In the genomic region with DNA sequence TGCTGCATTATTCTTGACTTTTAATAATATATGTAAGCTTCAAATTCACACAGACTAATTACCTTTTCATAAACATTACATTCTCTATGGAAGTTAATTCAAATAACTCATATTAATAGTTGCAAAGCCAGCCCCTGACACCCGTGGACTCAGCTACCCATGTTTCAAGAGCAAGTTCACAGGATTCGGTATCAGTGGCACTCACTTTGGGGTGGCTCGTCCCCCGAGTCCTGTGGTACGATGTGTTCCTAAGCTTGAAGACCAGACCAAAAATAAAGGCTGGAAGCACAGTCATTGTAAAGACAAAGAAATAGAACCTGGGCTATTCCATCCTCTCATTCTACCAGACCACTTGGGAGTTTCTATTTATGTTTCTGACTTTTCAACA, we compare ENCODE assay signal across 21 cellular contexts.
DNase-seq lines count a peak whose midpoint lies in the region; ATAC-seq, FAIRE-seq and TF ChIP-seq lines count a peak whose summit lies in the region.
"Had no signal": no experiment of that assay in that cellular context is flagged by ENCODE, and none has a peak within 500 bp of the region (broad histone marks: within the 10 kb centered on the region; RNA-seq: fewer than 3 reads in every experiment).

No MANE protein-coding gene starts in this region.

- no peak for FAIRE-seq in GM19239 (lab: Jason Lieb, UNC)

- peaks cover 33% of the 10 kb centered on the region for H3K4me1 Mint-ChIP-seq in activated CD4-positive, alpha-beta T cell treated with anti-CD3 and anti-CD28 coated beads for 36 hours
- H3K4me1 Mint-ChIP-seq in CD8-positive, alpha-beta memory T cell, result peaks cover 36 to 94% (median 90%) of the 10 kb centered on the region in 3 donors
- H3K4me1 Mint-ChIP-seq in natural killer cell treated with Interleukin-12 subunit alpha and Interleukin-12 subunit beta and Interleukin-15 and Interleukin-18, amount 100 ng/mL, for 72 hours (ENCODE audit: low read depth in 2 of 2), result peaks cover 62 to 65% of the 10 kb centered on the region in 2 donors

- no peaks in the 10 kb centered on the region for H3K9me3 Mint-ChIP-seq in activated CD4-positive, alpha-beta T cell treated with anti-CD3 and anti-CD28 coated beads for 36 hours (ENCODE audit: low read depth)
- H3K9me3 Mint-ChIP-seq in CD8-positive, alpha-beta memory T cell, result no peaks in the 10 kb centered on the region
- no peaks in the 10 kb centered on the region for H3K9me3 Mint-ChIP-seq in natural killer cell treated with Interleukin-12 subunit alpha and Interleukin-12 subunit beta and Interleukin-15 and Interleukin-18, amount 100 ng/mL, for 72 hours
- H3K9me3 Mint-ChIP-seq: nephron progenitor cell had no signal

- peaks cover 10% of the 10 kb centered on the region for H3K36me3 ChIP-seq in CD8-positive, alpha-beta memory T cell (ENCODE audit: insufficient read depth, low read length)
- H3K36me3 ChIP-seq in ascending aorta, result no peaks in the 10 kb centered on the region
- H3K36me3 ChIP-seq in psoas muscle (ENCODE audit: insufficient read depth in 1 of 2, low read depth in 1 of 2), result no peaks in the 10 kb centered on the region

- no peak for DNase-seq in activated CD4-positive, alpha-beta T cell treated with anti-CD3 and anti-CD28 coated beads for 36 hours
- no peak for DNase-seq in activated CD4-positive, alpha-beta T cell treated with anti-CD3 and anti-CD28 coated beads for 1 hour
- no peak for DNase-seq in CD8-positive, alpha-beta memory T cell
- DNase-seq in ascending aorta (ENCODE audit: low spot score in 2 of 2) (no peak), psoas muscle (no peak), GM19239 (ENCODE audit: insufficient read length, low spot score) (no peak), D341Med (ENCODE audit: low spot score) (no peak)
- no peak for DNase-seq in natural killer cell treated with Interleukin-12 subunit alpha and Interleukin-12 subunit beta and Interleukin-15 and Interleukin-18, amount 100 ng/mL, for 72 hours (ENCODE audit: low spot score)
- DNase-seq: activated CD4-positive, CD25-positive, alpha-beta regulatory T cell treated with anti-CD3 and anti-CD28 coated beads, Interleukin-2, amount 50 U/mL, for 72 hours; activated effector memory CD4-positive, alpha-beta T cell treated with Interleukin-2 at 50 U/mL for 16 hours; AML-193; amniotic stem cell; NCI-H187; nephron progenitor cell; SW 1271 had no signal

- peaks cover 92% of the 10 kb centered on the region for H3K4me1 ChIP-seq in CD8-positive, alpha-beta memory T cell (ENCODE audit: insufficient read depth, low read length)
- H3K4me1 ChIP-seq in ascending aorta (peaks cover 19 to 37% of the 10 kb centered on the region in 2 donors), psoas muscle (peaks cover 50% of the 10 kb centered on the region)
- H3K4me1 ChIP-seq: parathyroid adenoma had no signal

- H3K4me3 ChIP-seq in CD8-positive, alpha-beta memory T cell (ENCODE audit: low read length), result no peak overlapping the region
- no peak overlapping the region for H3K4me3 ChIP-seq in ascending aorta
- no peak overlapping the region for H3K4me3 ChIP-seq in psoas muscle

- no peaks in the 10 kb centered on the region for H3K27me3 Mint-ChIP-seq in activated CD4-positive, alpha-beta T cell treated with anti-CD3 and anti-CD28 coated beads for 36 hours
- H3K27me3 Mint-ChIP-seq in CD8-positive, alpha-beta memory T cell, result no peaks in the 10 kb centered on the region
- H3K27me3 Mint-ChIP-seq in natural killer cell treated with Interleukin-12 subunit alpha and Interleukin-12 subunit beta and Interleukin-15 and Interleukin-18, amount 100 ng/mL, for 72 hours, result no peaks in the 10 kb centered on the region

- no peaks in the 10 kb centered on the region for H3K9me3 ChIP-seq in CD8-positive, alpha-beta memory T cell (ENCODE audit: low read length)
- H3K9me3 ChIP-seq in ascending aorta (no peaks in the 10 kb centered on the region), psoas muscle (no peaks in the 10 kb centered on the region)

- H3K27me3 ChIP-seq in CD8-positive, alpha-beta memory T cell (ENCODE audit: insufficient read depth, low read length, poor library complexity, severe bottlenecking), result no peaks in the 10 kb centered on the region
- H3K27me3 ChIP-seq in ascending aorta, result no peaks in the 10 kb centered on the region
- H3K27me3 ChIP-seq in psoas muscle (ENCODE audit: insufficient read depth in 3 of 3, low read length in 2 of 3), result no peaks in the 10 kb centered on the region
- H3K27me3 ChIP-seq: dorsolateral prefrontal cortex had no signal

- WGBS in psoas muscle, 3 donors, result 18 to 57% (median 33%) methylated on average over 5 of the region's 5 CpGs

- intact Hi-C loops in activated CD4-positive, alpha-beta T cell treated with anti-CD3 and anti-CD28 coated beads for 36 hours (cut with DNase I, micrococcal nuclease), result no loop called here
- intact Hi-C loops in ascending aorta (cut with DNase I), result no loop called here
- intact Hi-C loops in psoas muscle (cut with DNase I), result loop anchor here in 1 of 2 donors (5.0 kb wide), 1 partner anchor 39 kb away; no protein-coding TSS in a partner anchor

- no peak overlapping the region for H3K27ac ChIP-seq in CD8-positive, alpha-beta memory T cell (ENCODE audit: low read depth, low read length)
- H3K27ac ChIP-seq in ascending aorta (peak overlapping the region; percentile 91 to 95), psoas muscle (peak overlapping the region; percentile 27)
- H3K27ac ChIP-seq: 22Rv1, epithelial cell of prostate, KMS-11, parathyroid adenoma had no signal

- CTCF ChIA-PET in activated CD4-positive, alpha-beta T cell treated with anti-CD3 and anti-CD28 coated beads for 36 hours (lab: Charles Lee), result interaction anchor here (0.8 to 1.2 kb wide), 5 partner anchors 11 to 160 kb away, joined by 3 read pairs; no protein-coding TSS in a partner anchor
- CTCF ChIA-PET in CD8-positive, alpha-beta memory T cell (lab: Charles Lee), result interaction anchor here (0.8 to 1.1 kb wide), 2 partner anchors 24 to 31 kb away, joined by 3 to 4 read pairs; no protein-coding TSS in a partner anchor

- POLR2A ChIA-PET in activated CD4-positive, alpha-beta T cell treated with anti-CD3 and anti-CD28 coated beads for 36 hours (lab: Charles Lee), result no interaction called here
- POLR2A ChIA-PET in CD8-positive, alpha-beta memory T cell (lab: Charles Lee), result interaction anchor here (0.7 to 1.6 kb wide), 3 partner anchors 12 to 62 kb away, joined by 3 to 8 read pairs (median 3); no protein-coding TSS in a partner anchor

- no peak for ATAC-seq in activated CD4-positive, alpha-beta T cell treated with anti-CD3 and anti-CD28 coated beads for 36 hours
- no peak for ATAC-seq in psoas muscle
- no peak for ATAC-seq in natural killer cell treated with Interleukin-12 subunit alpha and Interleukin-12 subunit beta and Interleukin-15 and Interleukin-18, amount 100 ng/mL, for 72 hours
- ATAC-seq: left lobe of liver had no signal

- peaks cover 21% of the 10 kb centered on the region for H3K36me3 Mint-ChIP-seq in activated CD4-positive, alpha-beta T cell treated with anti-CD3 and anti-CD28 coated beads for 36 hours (ENCODE audit: low read depth)
- peaks cover 0 to 67% (median 6%) of the 10 kb centered on the region in 3 donors for H3K36me3 Mint-ChIP-seq in CD8-positive, alpha-beta memory T cell
- peaks cover 4% of the 10 kb centered on the region for H3K36me3 Mint-ChIP-seq in natural killer cell treated with Interleukin-12 subunit alpha and Interleukin-12 subunit beta and Interleukin-15 and Interleukin-18, amount 100 ng/mL, for 72 hours

- no peak overlapping the region for H3K4me3 Mint-ChIP-seq in activated CD4-positive, alpha-beta T cell treated with anti-CD3 and anti-CD28 coated beads for 36 hours
- peak overlapping the region in 1 of 7 donors; percentile 20 for H3K4me3 Mint-ChIP-seq in CD8-positive, alpha-beta memory T cell
- H3K4me3 Mint-ChIP-seq in natural killer cell treated with Interleukin-12 subunit alpha and Interleukin-12 subunit beta and Interleukin-15 and Interleukin-18, amount 100 ng/mL, for 72 hours, result no peak overlapping the region
- H3K4me3 Mint-ChIP-seq: nephron progenitor cell had no signal

- peak overlapping the region; percentile 19 for H3K27ac Mint-ChIP-seq in activated CD4-positive, alpha-beta T cell treated with anti-CD3 and anti-CD28 coated beads for 36 hours
- H3K27ac Mint-ChIP-seq in CD8-positive, alpha-beta memory T cell, result peak overlapping the region; percentile 54 to 98 (median 82)
- peak overlapping the region in 1 of 2 donors; percentile 25 for H3K27ac Mint-ChIP-seq in natural killer cell treated with Interleukin-12 subunit alpha and Interleukin-12 subunit beta and Interleukin-15 and Interleukin-18, amount 100 ng/mL, for 72 hours
- H3K27ac Mint-ChIP-seq: nephron progenitor cell had no signal

- TF ChIP-seq CTCF in ascending aorta (IDR thresholded peaks at IDR 0.05), result no peak
- no peak for TF ChIP-seq CTCF in psoas muscle (IDR thresholded peaks at IDR 0.05)
